In the genomic region with DNA sequence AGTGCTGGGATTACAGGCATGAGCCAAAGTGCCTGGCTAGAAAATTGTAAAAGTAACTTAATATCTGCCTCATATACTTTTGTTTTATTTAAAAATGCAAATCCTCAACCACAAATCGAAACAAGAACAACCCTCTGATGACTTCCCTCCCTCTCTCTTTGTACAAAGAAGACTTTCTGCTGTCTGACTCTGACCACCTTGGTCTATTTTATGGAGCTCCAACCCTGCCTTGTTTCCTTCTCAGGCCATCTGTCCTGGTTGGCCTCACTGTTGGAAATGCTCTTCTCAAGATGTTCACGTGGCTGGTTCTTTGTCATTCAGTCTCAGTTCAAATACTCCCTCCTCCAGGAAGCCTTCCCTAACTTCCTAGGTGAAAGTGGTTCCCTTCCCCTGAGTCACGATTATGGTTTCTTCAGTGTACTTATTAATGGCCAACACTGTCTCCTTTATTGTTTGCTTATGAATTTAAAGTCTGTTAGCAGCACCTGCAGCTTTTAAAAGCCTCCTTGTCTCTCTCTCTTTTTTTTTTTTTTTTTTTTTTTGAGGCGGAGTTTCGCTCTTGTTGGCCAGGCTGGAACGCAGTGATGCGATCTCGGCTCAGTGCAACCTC, we compare ENCODE assay signal across 16 cellular contexts.
"Had no signal": no experiment of that assay in that cellular context is flagged by ENCODE, and none has a peak within 500 bp of the region (broad histone marks: within the 10 kb centered on the region; RNA-seq: fewer than 3 reads in every experiment).

No MANE protein-coding gene starts in this region.

- H3K4me1 Mint-ChIP-seq: activated naive CD4-positive, alpha-beta T cell treated with anti-CD3 and anti-CD28 coated beads, Interleukin-2, amount 10 ng/mL, durations not matched to agents 7 days and 5 days; memory B cell had no signal

- H3K4me3 ChIP-seq: cardiac muscle cell, esophagus squamous epithelium, left lung, spleen, upper lobe of right lung had no signal

- H3K27ac Mint-ChIP-seq: activated naive CD4-positive, alpha-beta T cell treated with anti-CD3 and anti-CD28 coated beads, Interleukin-2, amount 10 ng/mL, durations not matched to agents 7 days and 5 days; activated T-helper 2 cell treated with anti-CD3 and anti-CD28 coated beads, Interferon-gamma antibody, Interleukin-2, Interleukin-4, amounts not matched to agents 10 μg/mL and 5 μg/mL and 100 μg/mL, durations not matched to agents 14 hours and 24 hours and 36 hours; memory B cell; natural killer cell treated with Interleukin-12 subunit alpha and Interleukin-12 subunit beta and Interleukin-15 and Interleukin-18, amount 100 ng/mL, for 72 hours; stimulated activated naive B cell treated with anti-CD40 and anti-IgM and Interleukin-4, amounts not matched to agents 10 μg/mL and 1 μg/mL and 100 μg/mL, for 72 hours had no signal

- H3K36me3 Mint-ChIP-seq: activated naive CD4-positive, alpha-beta T cell treated with anti-CD3 and anti-CD28 coated beads, Interleukin-2, amount 10 ng/mL, durations not matched to agents 7 days and 5 days; memory B cell; natural killer cell treated with Interleukin-12 subunit alpha and Interleukin-12 subunit beta and Interleukin-15 and Interleukin-18, amount 100 ng/mL, for 72 hours had no signal

- H3K4me3 Mint-ChIP-seq: activated naive CD4-positive, alpha-beta T cell treated with anti-CD3 and anti-CD28 coated beads, Interleukin-2, amount 10 ng/mL, durations not matched to agents 7 days and 5 days; memory B cell; natural killer cell treated with Interleukin-12 subunit alpha and Interleukin-12 subunit beta and Interleukin-15 and Interleukin-18, amount 100 ng/mL, for 72 hours; stimulated activated naive B cell treated with anti-CD40 and anti-IgM and Interleukin-4, amounts not matched to agents 10 μg/mL and 1 μg/mL and 100 μg/mL, for 72 hours had no signal

- H3K9me3 Mint-ChIP-seq: activated naive CD4-positive, alpha-beta T cell treated with anti-CD3 and anti-CD28 coated beads, Interleukin-2, amount 10 ng/mL, durations not matched to agents 7 days and 5 days; natural killer cell treated with Interleukin-12 subunit alpha and Interleukin-12 subunit beta and Interleukin-15 and Interleukin-18, amount 100 ng/mL, for 72 hours had no signal

- DNase-seq: activated CD4-positive, alpha-beta T cell treated with anti-CD3 and anti-CD28 coated beads, Interleukin-2, amount 50 U/mL, for 1 hour; activated naive CD4-positive, alpha-beta T cell treated with anti-CD3 and anti-CD28 coated beads, Interleukin-2, amount 10 ng/mL, durations not matched to agents 7 days and 5 days; esophagus squamous epithelium; foreskin fibroblast; head of caudate nucleus; islet precursor cell; left lung; spleen; stimulated activated CD4-positive, alpha-beta T cell treated with anti-CD3 and anti-CD28 coated beads, Interleukin-2, amount 100 ng/mL, for 24 hours; stimulated activated naive B cell treated with anti-CD40 and anti-IgM and Interleukin-4, amounts not matched to agents 10 μg/mL and 1 μg/mL and 100 μg/mL, for 72 hours; upper lobe of right lung had no signal

- H3K27ac ChIP-seq: cardiac muscle cell, esophagus squamous epithelium, left lung, spleen, upper lobe of right lung had no signal

- ATAC-seq: left lung; natural killer cell treated with Interleukin-12 subunit alpha and Interleukin-12 subunit beta and Interleukin-15 and Interleukin-18, amount 100 ng/mL, for 72 hours; sciatic nerve; stimulated activated naive B cell treated with anti-CD40 and anti-IgM and Interleukin-4, amounts not matched to agents 10 μg/mL and 1 μg/mL and 100 μg/mL, for 72 hours; upper lobe of right lung had no signal
